ENCODE assay signal across 11 cellular contexts in genomic region chr3:981156-981555, GRCh38.
"Had no signal": no experiment of that assay in that cellular context is flagged by ENCODE, and none has a peak within 500 bp of the region (broad histone marks: within the 10 kb centered on the region; RNA-seq: fewer than 3 reads in every experiment).

No MANE protein-coding gene starts in this region.

- H2AFZ ChIP-seq: GM23248, GM23338 had no signal

- H3K27ac ChIP-seq: GM23248 had no signal

- H3K9me3 ChIP-seq: HAP-1 had no signal

- H3K4me2 ChIP-seq: GM23338 had no signal

- H3K27ac Mint-ChIP-seq: GM23338, H9, HFFc6 had no signal

- DNase-seq: GM23248, GOT3, H7, H9, HCEC 1CT, HFFc6 had no signal

- H3K36me3 ChIP-seq: HAP-1 had no signal

- H3K4me1 Mint-ChIP-seq: GM23338 had no signal

- H3K4me3 Mint-ChIP-seq: GM23338, H9, HFFc6 had no signal

- H3K9ac ChIP-seq: GM23248 had no signal

- ATAC-seq: GM23338, HCT116 had no signal

- H3K4me3 ChIP-seq: GM23248, GM23338, HAP-1 had no signal

- FAIRE-seq: H1, H54 had no signal
